In the genomic region with DNA sequence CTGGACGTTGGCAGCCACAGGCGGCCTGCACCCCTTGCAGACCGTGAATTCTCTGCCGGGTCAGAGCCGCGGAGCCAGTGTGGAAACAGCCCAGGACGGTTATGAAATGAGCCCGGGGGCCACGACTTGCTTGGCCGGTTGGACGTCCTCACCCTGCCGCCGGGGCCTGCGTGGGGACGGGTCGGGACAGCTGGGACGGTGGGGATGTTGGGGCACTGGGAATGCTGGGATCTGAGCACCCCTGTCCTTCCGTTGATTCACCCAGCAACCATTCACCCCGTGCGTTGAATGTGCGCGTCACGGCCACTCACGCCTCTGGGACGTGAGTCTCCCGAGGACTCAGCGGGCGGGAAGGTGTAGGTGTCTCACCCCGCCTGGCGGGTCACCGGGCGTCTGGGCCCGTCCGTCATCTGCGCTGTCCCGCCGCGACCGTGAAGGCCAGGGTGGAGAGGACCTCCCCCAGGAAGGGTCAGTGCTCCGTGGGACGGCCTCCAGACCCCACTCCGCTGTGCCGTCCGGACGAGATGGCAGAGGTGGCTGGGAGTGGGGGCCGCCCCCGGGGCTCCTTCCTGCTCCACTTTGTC, we compare ENCODE assay signal across 8 cellular contexts. TPM values are rescaled to one million over a fixed set of nuclear protein-coding genes. Genes with fewer than 3 reads are reported as not detected.
A peak's percentile ranks its signal among the peaks of the same experiment; 100 is the strongest.
DNase-seq lines count a peak whose midpoint lies in the region; ATAC-seq, FAIRE-seq and TF ChIP-seq lines count a peak whose summit lies in the region.

No MANE protein-coding gene starts in this region.

- no peaks in the 10 kb centered on the region for H3K79me2 ChIP-seq in KMS-11 (ENCODE audit: insufficient read depth, low read depth)

- TF ChIP-seq POLR2A in body of pancreas (IDR thresholded peaks at IDR 0.05), result peak in 1 of 3 donors; percentile 48

- H3K4me3 ChIP-seq in KMS-11 (IDR thresholded peaks at IDR 0.05; ENCODE audit: insufficient read depth, low read depth, low read length) (no peak overlapping the region), body of pancreas (peak overlapping the region; percentile 11 to 53), kidney (ENCODE audit: low read length in 2 of 2) (peak overlapping the region; percentile 62 to 68)

- intact Hi-C loops in body of pancreas (cut with DNase I) (no loop called here), kidney (cut with DNase I) (no loop called here)

- no peaks in the 10 kb centered on the region for H3K27me3 Mint-ChIP-seq in stimulated activated naive CD8-positive, alpha-beta T cell treated with anti-CD3 and anti-CD28 coated beads, Interleukin-15, Interleukin-2, amounts not matched to agents 100 ng/mL and 50 ng/mL, for 24 hours

- H3K36me3 ChIP-seq in KMS-11 (ENCODE audit: insufficient read depth) (no peaks in the 10 kb centered on the region), body of pancreas (replicated peaks in 1 of 2; ENCODE audit: insufficient read depth in 1 of 2, low read depth in 2 of 2) (no peaks in the 10 kb centered on the region), kidney (ENCODE audit: control insufficient read depth in 1 of 2, insufficient read depth in 2 of 2, low read length in 2 of 2) (no peaks in the 10 kb centered on the region)

- peak overlapping the region; percentile 73 for H3K4me3 Mint-ChIP-seq in stimulated activated naive CD8-positive, alpha-beta T cell treated with anti-CD3 and anti-CD28 coated beads, Interleukin-15, Interleukin-2, amounts not matched to agents 100 ng/mL and 50 ng/mL, for 24 hours

- no peaks in the 10 kb centered on the region for H3K9me3 Mint-ChIP-seq in stimulated activated naive CD8-positive, alpha-beta T cell treated with anti-CD3 and anti-CD28 coated beads, Interleukin-15, Interleukin-2, amounts not matched to agents 100 ng/mL and 50 ng/mL, for 24 hours

- H3K4me1 ChIP-seq in KMS-11 (ENCODE audit: low read depth, poor library complexity, severe bottlenecking) (no peaks in the 10 kb centered on the region), body of pancreas (peaks cover 14% of the 10 kb centered on the region), kidney (ENCODE audit: control insufficient read depth in 1 of 2, insufficient read depth in 1 of 2, low read depth in 1 of 2, low read length in 2 of 2) (peaks cover 0 to 4% of the 10 kb centered on the region in 2 donors)

- H3K27ac Mint-ChIP-seq in stimulated activated naive CD8-positive, alpha-beta T cell treated with anti-CD3 and anti-CD28 coated beads, Interleukin-15, Interleukin-2, amounts not matched to agents 100 ng/mL and 50 ng/mL, for 24 hours, result no peak overlapping the region

- DNase-seq in AG08395 (ENCODE audit: low spot score) (peak; percentile 75), GM20000 (ENCODE audit: low spot score) (peak; percentile 56), body of pancreas (peak; percentile 64 to 73 (median 66)), kidney (peak; percentile 77), NCI-H748 (lab: John Stamatoyannopoulos, UW; ENCODE audit: unreplicated experiment) (no peak), NCI-H446 treated with DMSO at 0.1 percent for 48 hours (lab: John Stamatoyannopoulos, UW) (no peak)

- peak overlapping the region; percentile 67 for H2AFZ ChIP-seq in KMS-11 (ENCODE audit: low read depth)

- H3K27ac ChIP-seq in KMS-11 (no peak overlapping the region), body of pancreas (peak overlapping the region in 3 of 4 donors; percentile 40 to 60 (median 54)), kidney (ENCODE audit: low read depth in 2 of 2, low read length in 2 of 2) (no peak overlapping the region)

- H3K27me3 ChIP-seq in KMS-11 (ENCODE audit: insufficient read depth, low read depth), result no peaks in the 10 kb centered on the region
- no peaks in the 10 kb centered on the region for H3K27me3 ChIP-seq in body of pancreas

- ATAC-seq in body of pancreas, result peak; percentile 69

- H3K4me2 ChIP-seq in KMS-11, result peak overlapping the region; percentile 57; the same call in 1 of the 2 replicates

- 0 to 4% methylated on average over 11 to 47 of the region's 47 CpGs for WGBS in body of pancreas, 2 donors

- no peak for TF ChIP-seq CTCF in GM20000 (IDR thresholded peaks at IDR 0.05; ENCODE audit: extremely low read depth, missing control alignments)
- no peak for TF ChIP-seq CTCF in KMS-11 (conservative IDR thresholded peaks at IDR 0.05; ENCODE audit: low read depth, low read length)
- TF ChIP-seq CTCF in body of pancreas (IDR thresholded peaks at IDR 0.05), result no peak
- TF ChIP-seq CTCF in kidney (IDR thresholded peaks at IDR 0.05; ENCODE audit: borderline replicate concordance, extremely low read depth, insufficient read depth), result no peak

- no peak for FAIRE-seq in kidney (lab: Jason Lieb, UNC)

- no peaks in the 10 kb centered on the region for H3K36me3 Mint-ChIP-seq in stimulated activated naive CD8-positive, alpha-beta T cell treated with anti-CD3 and anti-CD28 coated beads, Interleukin-15, Interleukin-2, amounts not matched to agents 100 ng/mL and 50 ng/mL, for 24 hours (ENCODE audit: low read depth)

- no peaks in the 10 kb centered on the region for H4K20me1 ChIP-seq in KMS-11 (ENCODE audit: insufficient read depth)

- no peaks in the 10 kb centered on the region for H3K9me3 ChIP-seq in body of pancreas
- H3K9me3 ChIP-seq in kidney (ENCODE audit: control insufficient read depth in 1 of 2, low read length in 2 of 2), result no peaks in the 10 kb centered on the region

- peaks cover 17% of the 10 kb centered on the region for H3K4me1 Mint-ChIP-seq in stimulated activated naive CD8-positive, alpha-beta T cell treated with anti-CD3 and anti-CD28 coated beads, Interleukin-15, Interleukin-2, amounts not matched to agents 100 ng/mL and 50 ng/mL, for 24 hours (ENCODE audit: low read depth)

- H3K9ac ChIP-seq in KMS-11, result no peak overlapping the region; the same call in 1 of the 2 replicates
- H3K9ac ChIP-seq in kidney (ENCODE audit: low read length in 2 of 2), result peak overlapping the region in 1 of 2 donors; percentile 29

RNA-seq across cellular contexts. Expression of gene PLCXD1, which starts 4.5 kb away (rescaled TPM):
- total RNA-seq in body of pancreas, result 1 to 10 TPM; 4.2 to 7.3 TPM
- total RNA-seq in kidney, result 11.0 TPM
- polyA plus RNA-seq in kidney (ENCODE audit: insufficient read depth, low read depth, low replicate concordance), result 4.9 TPM

RNA-seq across cellular contexts. Expression of gene GTPBP6, which starts 41.9 kb away (rescaled TPM):
- total RNA-seq in body of pancreas, result 10 to 100 TPM; 25.7 to 32.4 TPM
- total RNA-seq in kidney, result 50.1 TPM
- 61.9 TPM for polyA plus RNA-seq in kidney (ENCODE audit: insufficient read depth, low read depth, low replicate concordance)

Comparison
In these comparisons a context has a peak if more than half of its experiments do, and no peak if none do; other contexts are left out.
1. DNase-seq: peak in AG08395 (single experiment), GM20000 (single experiment), body of pancreas (4 of 4) and kidney (single experiment); none in NCI-H748 (single experiment) and NCI-H446 treated with DMSO at 0.1 percent for 48 hours (single experiment).
2. H3K27ac ChIP-seq: peak in body of pancreas (3 of 4); none in KMS-11 (single experiment) and kidney (0 of 2).